In the genomic region with DNA sequence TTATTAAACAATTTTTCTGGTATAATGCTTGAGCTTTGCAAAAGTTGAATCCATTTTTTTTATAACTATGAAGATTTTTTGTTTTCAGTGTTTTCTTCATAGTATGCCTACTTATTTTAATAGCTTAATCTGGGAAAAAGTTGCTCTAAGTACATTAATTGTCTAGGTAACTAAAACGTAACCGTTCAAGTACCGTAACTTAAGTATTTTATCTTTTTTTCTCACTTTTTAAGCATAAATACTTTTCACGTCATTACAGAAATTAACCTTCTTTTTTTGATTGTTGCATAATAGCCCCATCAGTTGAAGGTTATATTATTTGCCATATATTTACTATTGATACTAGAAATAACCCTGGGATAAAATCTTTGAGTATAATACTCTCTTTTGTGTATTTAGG, we compare ENCODE assay signal across 4 cellular contexts.
TF ChIP-seq lines count a peak whose summit lies in the region.

No MANE protein-coding gene starts in this region.

TF ChIP-seq in HEK293, 187 proteins besides CTCF, POLR2A, EP300 and RAD21:
- TF ChIP-seq, protein P1, sequence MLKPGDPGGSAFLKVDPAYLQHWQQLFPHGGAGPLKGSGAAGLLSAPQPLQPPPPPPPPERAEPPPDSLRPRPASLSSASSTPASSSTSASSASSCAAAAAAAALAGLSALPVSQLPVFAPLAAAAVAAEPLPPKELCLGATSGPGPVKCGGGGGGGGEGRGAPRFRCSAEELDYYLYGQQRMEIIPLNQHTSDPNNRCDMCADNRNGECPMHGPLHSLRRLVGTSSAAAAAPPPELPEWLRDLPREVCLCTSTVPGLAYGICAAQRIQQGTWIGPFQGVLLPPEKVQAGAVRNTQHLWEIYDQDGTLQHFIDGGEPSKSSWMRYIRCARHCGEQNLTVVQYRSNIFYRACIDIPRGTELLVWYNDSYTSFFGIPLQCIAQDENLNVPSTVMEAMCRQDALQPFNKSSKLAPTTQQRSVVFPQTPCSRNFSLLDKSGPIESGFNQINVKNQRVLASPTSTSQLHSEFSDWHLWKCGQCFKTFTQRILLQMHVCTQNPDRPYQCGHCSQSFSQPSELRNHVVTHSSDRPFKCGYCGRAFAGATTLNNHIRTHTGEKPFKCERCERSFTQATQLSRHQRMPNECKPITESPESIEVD (tag by site-specific recombination; IDR thresholded peaks at IDR 0.05): peak; percentile 22; the same call in 1 of the 2 replicates
- no peak for TF ChIP-seq ZNF426 (tag by site-specific recombination; IDR thresholded peaks at IDR 0.05)

TF ChIP-seq in IMR-90, 13 proteins besides CTCF, POLR2A, EP300 and RAD21:
- no peak for TF ChIP-seq FOS (IDR thresholded peaks at IDR 0.05; ENCODE audit: low read depth, low read length)
- TF ChIP-seq CEBPB (IDR thresholded peaks at IDR 0.05; ENCODE audit: low read depth, low read length): 0 out of 2 replicates have a peak, but pooled peaks have one; percentile 11

TF ChIP-seq in K562, 482 proteins besides CTCF, POLR2A, EP300 and RAD21:
- TF ChIP-seq ZNF436 (CRISPR knock-in tag; IDR thresholded peaks at IDR 0.05) (no peak), SIN3B (IDR thresholded peaks at IDR 0.05; ENCODE audit: low read depth) (no peak), NFIX (CRISPR knock-in tag; IDR thresholded peaks at IDR 0.05; ENCODE audit: low read depth) (peak; percentile 49), CEBPG (CRISPR knock-in tag; IDR thresholded peaks at IDR 0.05) (no peak), CEBPG (tag; conservative IDR thresholded peaks at IDR 0.05 in 1 of 2, IDR thresholded peaks at IDR 0.05 in 1 of 2) (peak in 1 of 2 experiments; percentile 22; a peak in 1 of 4 replicates)
- TF ChIP-seq, protein P2, sequence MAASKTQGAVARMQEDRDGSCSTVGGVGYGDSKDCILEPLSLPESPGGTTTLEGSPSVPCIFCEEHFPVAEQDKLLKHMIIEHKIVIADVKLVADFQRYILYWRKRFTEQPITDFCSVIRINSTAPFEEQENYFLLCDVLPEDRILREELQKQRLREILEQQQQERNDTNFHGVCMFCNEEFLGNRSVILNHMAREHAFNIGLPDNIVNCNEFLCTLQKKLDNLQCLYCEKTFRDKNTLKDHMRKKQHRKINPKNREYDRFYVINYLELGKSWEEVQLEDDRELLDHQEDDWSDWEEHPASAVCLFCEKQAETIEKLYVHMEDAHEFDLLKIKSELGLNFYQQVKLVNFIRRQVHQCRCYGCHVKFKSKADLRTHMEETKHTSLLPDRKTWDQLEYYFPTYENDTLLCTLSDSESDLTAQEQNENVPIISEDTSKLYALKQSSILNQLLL (CRISPR knock-in tag; IDR thresholded peaks at IDR 0.05; ENCODE audit: borderline replicate concordance): peak; percentile 90; the same call in 1 of the 2 replicates
TF ChIP-seq in K562: peak in this region for 3.

TF ChIP-seq in neural cell, 6 proteins besides CTCF, POLR2A, EP300 and RAD21:
- no peak for TF ChIP-seq EZH2 (IDR thresholded peaks at IDR 0.05; ENCODE audit: borderline replicate concordance, insufficient read depth, low read length, poor library complexity, severe bottlenecking)
- TF ChIP-seq POLR2AphosphoS5 (IDR thresholded peaks at IDR 0.05): no peak
- TF ChIP-seq TAF1 (IDR thresholded peaks at IDR 0.05; ENCODE audit: low read depth): no peak
- no peak for TF ChIP-seq MXI1 (conservative IDR thresholded peaks at IDR 0.05; ENCODE audit: poor library complexity, severe bottlenecking)
- TF ChIP-seq, protein P3, sequence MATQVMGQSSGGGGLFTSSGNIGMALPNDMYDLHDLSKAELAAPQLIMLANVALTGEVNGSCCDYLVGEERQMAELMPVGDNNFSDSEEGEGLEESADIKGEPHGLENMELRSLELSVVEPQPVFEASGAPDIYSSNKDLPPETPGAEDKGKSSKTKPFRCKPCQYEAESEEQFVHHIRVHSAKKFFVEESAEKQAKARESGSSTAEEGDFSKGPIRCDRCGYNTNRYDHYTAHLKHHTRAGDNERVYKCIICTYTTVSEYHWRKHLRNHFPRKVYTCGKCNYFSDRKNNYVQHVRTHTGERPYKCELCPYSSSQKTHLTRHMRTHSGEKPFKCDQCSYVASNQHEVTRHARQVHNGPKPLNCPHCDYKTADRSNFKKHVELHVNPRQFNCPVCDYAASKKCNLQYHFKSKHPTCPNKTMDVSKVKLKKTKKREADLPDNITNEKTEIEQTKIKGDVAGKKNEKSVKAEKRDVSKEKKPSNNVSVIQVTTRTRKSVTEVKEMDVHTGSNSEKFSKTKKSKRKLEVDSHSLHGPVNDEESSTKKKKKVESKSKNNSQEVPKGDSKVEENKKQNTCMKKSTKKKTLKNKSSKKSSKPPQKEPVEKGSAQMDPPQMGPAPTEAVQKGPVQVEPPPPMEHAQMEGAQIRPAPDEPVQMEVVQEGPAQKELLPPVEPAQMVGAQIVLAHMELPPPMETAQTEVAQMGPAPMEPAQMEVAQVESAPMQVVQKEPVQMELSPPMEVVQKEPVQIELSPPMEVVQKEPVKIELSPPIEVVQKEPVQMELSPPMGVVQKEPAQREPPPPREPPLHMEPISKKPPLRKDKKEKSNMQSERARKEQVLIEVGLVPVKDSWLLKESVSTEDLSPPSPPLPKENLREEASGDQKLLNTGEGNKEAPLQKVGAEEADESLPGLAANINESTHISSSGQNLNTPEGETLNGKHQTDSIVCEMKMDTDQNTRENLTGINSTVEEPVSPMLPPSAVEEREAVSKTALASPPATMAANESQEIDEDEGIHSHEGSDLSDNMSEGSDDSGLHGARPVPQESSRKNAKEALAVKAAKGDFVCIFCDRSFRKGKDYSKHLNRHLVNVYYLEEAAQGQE (IDR thresholded peaks at IDR 0.05; ENCODE audit: borderline replicate concordance): no peak
- no peak for TF ChIP-seq SMC3 (conservative IDR thresholded peaks at IDR 0.05; ENCODE audit: poor library complexity)
TF ChIP-seq in neural cell: peak in this region for 0.
